9 cellular contexts compared by ENCODE assay signal in genomic region chr9:137242329-137243204, GRCh38. TPM values are rescaled to one million over a fixed set of nuclear protein-coding genes. Genes with fewer than 3 reads are reported as not detected.
DNase-seq lines count a peak whose midpoint lies in the region; ATAC-seq, FAIRE-seq and TF ChIP-seq lines count a peak whose summit lies in the region.
"Had no signal": no experiment of that assay in that cellular context is flagged by ENCODE, and none has a peak within 500 bp of the region (broad histone marks: within the 10 kb centered on the region; RNA-seq: fewer than 3 reads in every experiment).

No MANE protein-coding gene starts in this region.

- H3K4me3 ChIP-seq in right atrium auricular region (peak overlapping the region; percentile 84), bronchial epithelial cell (ENCODE audit: low read depth, low read length) (peak overlapping the region; percentile 90), mucosa of rectum (ENCODE audit: low read length in 2 of 2) (peak overlapping the region; percentile 75 to 85)

- peak overlapping the region; percentile 72 to 93 for H3K9ac ChIP-seq in mucosa of rectum (ENCODE audit: low read depth in 1 of 2, low read length in 2 of 2)

- TF ChIP-seq CTCF in right atrium auricular region (IDR thresholded peaks at IDR 0.05) (no peak), bronchial epithelial cell (IDR thresholded peaks at IDR 0.05; ENCODE audit: insufficient read depth, low read length, severe bottlenecking) (no peak)

- H3K36me3 ChIP-seq in right atrium auricular region, result peaks cover 23% of the 10 kb centered on the region
- H3K36me3 ChIP-seq in bronchial epithelial cell (ENCODE audit: control insufficient read depth, insufficient read depth, low read length), result peaks cover 16% of the 10 kb centered on the region
- peaks cover 14 to 19% of the 10 kb centered on the region in 2 donors for H3K36me3 ChIP-seq in mucosa of rectum (ENCODE audit: control insufficient read depth in 2 of 2, insufficient read depth in 2 of 2, low read length in 2 of 2)

- ATAC-seq in left cardiac atrium (no peak), GM19324 (IDR thresholded peaks at IDR 0.05; ENCODE audit: low FRiP score, unreplicated experiment) (no peak)

- H3K27me3 ChIP-seq in right atrium auricular region (no peaks in the 10 kb centered on the region), bronchial epithelial cell (ENCODE audit: control insufficient read depth, insufficient read depth, low read length) (no peaks in the 10 kb centered on the region), mucosa of rectum (ENCODE audit: control insufficient read depth in 2 of 2, insufficient read depth in 2 of 2, low read length in 2 of 2) (no peaks in the 10 kb centered on the region)

- peak; percentile 28 for FAIRE-seq in bronchial epithelial cell (lab: Jason Lieb, UNC)

- DNase-seq in right atrium auricular region (ENCODE audit: low spot score) (no peak), left cardiac atrium (no peak), bronchial epithelial cell (ENCODE audit: low read depth) (no peak), NCI-H2029 treated with DMSO at 0.1 percent for 48 hours (lab: John Stamatoyannopoulos, UW) (no peak), GDM1 (lab: John Stamatoyannopoulos, UW) (no peak)
- DNase-seq in stimulated activated CD4-positive, alpha-beta T cell treated with anti-CD3 and anti-CD28 coated beads, Interleukin-4, amount 100 ng/mL, for 1 hour, result no peak
- DNase-seq: NCI-H1694 treated with DMSO at 0.1 percent for 48 hours had no signal

- H3K9me3 ChIP-seq in right atrium auricular region, result no peaks in the 10 kb centered on the region
- no peaks in the 10 kb centered on the region for H3K9me3 ChIP-seq in mucosa of rectum (ENCODE audit: control insufficient read depth in 2 of 2, low read length in 2 of 2)

- intact Hi-C loops in left cardiac atrium (cut with DNase I), result no loop called here

- H3K27ac ChIP-seq in right atrium auricular region (peak overlapping the region; percentile 88 to 94), mucosa of rectum (ENCODE audit: low read depth in 2 of 2, low read length in 2 of 2) (peak overlapping the region; percentile 92 to 94)

- H3K4me1 ChIP-seq in right atrium auricular region, result peaks cover 0 to 52% of the 10 kb centered on the region in 2 donors
- H3K4me1 ChIP-seq in mucosa of rectum (ENCODE audit: control insufficient read depth in 2 of 2, insufficient read depth in 2 of 2, low read length in 2 of 2), result peaks cover 38 to 49% of the 10 kb centered on the region in 2 donors

RNA-seq across cellular contexts. Expression of gene TUBB4B, which starts 1.5 kb away (rescaled TPM):
- total RNA-seq in right atrium auricular region, result 100 to 1,000 TPM; 310 to 394 TPM
- total RNA-seq in left cardiac atrium, result 100 to 1,000 TPM; 324 to 437 TPM
- total RNA-seq in bronchial epithelial cell, result 82.7 and 193 TPM in 2 replicates

RNA-seq across cellular contexts. Expression of gene STPG3, which starts 8.5 kb away (rescaled TPM):
- total RNA-seq in right atrium auricular region (not detected), left cardiac atrium (under 1 TPM in 1 of 2 donors, not detected in 1; 0.59 TPM), bronchial epithelial cell (not detected in 2 replicates)

RNA-seq across cellular contexts. Expression of gene SLC34A3, which starts 11.9 kb away (rescaled TPM):
- total RNA-seq in right atrium auricular region, result not detected
- total RNA-seq in left cardiac atrium, result not detected
- not detected in 2 replicates for total RNA-seq in bronchial epithelial cell

RNA-seq across cellular contexts. Expression of gene NELFB, which starts 12.6 kb away (rescaled TPM):
- total RNA-seq in right atrium auricular region, result 10 to 100 TPM; 30.0 to 38.0 TPM
- total RNA-seq in left cardiac atrium, result 10 to 100 TPM; 35.1 to 38.1 TPM
- total RNA-seq in bronchial epithelial cell, result 59.8 and 67.9 TPM in 2 replicates

RNA-seq across cellular contexts. Expression of gene RNF224, which starts 15.3 kb away (rescaled TPM):
- total RNA-seq in right atrium auricular region, result not detected
- not detected for total RNA-seq in left cardiac atrium
- under 0.01 and 1.2 TPM in 2 replicates for total RNA-seq in bronchial epithelial cell
